Comparison of ENCODE assay signal across 8 cellular contexts in the genomic region with DNA sequence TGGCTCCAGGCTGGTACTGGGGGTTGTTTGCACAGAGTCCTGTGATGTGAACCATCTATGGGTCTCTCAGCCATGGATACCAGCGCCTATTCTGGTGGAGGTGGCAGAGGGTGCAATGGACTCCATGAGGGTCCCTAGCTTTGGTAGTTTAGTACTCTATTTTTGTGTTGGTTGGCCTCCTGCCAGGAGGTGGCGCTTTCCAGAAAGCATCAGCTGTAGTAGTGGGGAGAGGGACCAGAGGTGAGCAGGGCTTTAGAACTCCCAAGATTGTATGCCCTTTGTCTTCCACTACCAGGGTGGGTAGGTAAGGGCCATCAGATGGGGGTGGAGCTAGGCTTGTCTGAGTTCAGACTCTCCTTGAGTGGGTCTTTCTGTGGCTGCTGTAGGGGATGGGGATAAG.
A peak's percentile ranks its signal among the peaks of the same experiment; 100 is the strongest.
DNase-seq lines count a peak whose midpoint lies in the region; ATAC-seq, FAIRE-seq and TF ChIP-seq lines count a peak whose summit lies in the region.
"Not testable (repeated sequence)": the region's sequence is repeated elsewhere in the genome, so short reads cannot be mapped to it uniquely, and the experiment has no call there.

No MANE protein-coding gene starts in this region.

- intact Hi-C loops in CD14-positive monocyte (cut with micrococcal nuclease); activated CD4-positive, alpha-beta T cell treated with anti-CD3 and anti-CD28 coated beads, Interleukin-2, amount 10 ng/mL, durations not matched to agents 24 days and 14 days (cut with micrococcal nuclease); GM12878 (cut with micrococcal nuclease; ENCODE audit: unreplicated experiment): not testable (repeated sequence)

- H3K36me3 ChIP-seq in OCI-LY3 (replicated peaks; ENCODE audit: low read depth, low read length); GM12878 (ENCODE audit: control insufficient read depth in 2 of 2, insufficient read depth in 2 of 2, low read length in 1 of 2): not testable (repeated sequence)

- not testable (repeated sequence) for H3K9me3 Mint-ChIP-seq in CD14-positive monocyte
- peaks cover 13% of the 10 kb centered on the region for H3K9me3 Mint-ChIP-seq in activated CD4-positive, alpha-beta T cell treated with anti-CD3 and anti-CD28 coated beads, Interleukin-2, amount 10 ng/mL, durations not matched to agents 24 days and 14 days

- RAD21 ChIA-PET in GM12878 (lab: Charles Lee; ENCODE audit: unreplicated experiment) = interaction anchor here (1.0 kb wide), 1 partner anchor 41 kb away, joined by 3 read pairs; no protein-coding TSS in a partner anchor

- not testable (repeated sequence) for H3K27ac Mint-ChIP-seq in CD14-positive monocyte
- H3K27ac Mint-ChIP-seq in activated CD4-positive, alpha-beta T cell treated with anti-CD3 and anti-CD28 coated beads, Interleukin-2, amount 10 ng/mL, durations not matched to agents 24 days and 14 days = peak overlapping the region; percentile 20

- SMC1A ChIA-PET in GM12878 (lab: Charles Lee; ENCODE audit: uncharacterized antibody, unreplicated experiment) = interaction anchor here (1.0 to 2.6 kb wide), 2 partner anchors 235 to 306 kb away, joined by 3 to 6 read pairs; no protein-coding TSS in a partner anchor

- not testable (repeated sequence) for H3K27me3 ChIP-seq in OCI-LY3 (ENCODE audit: low read depth, low read length); GM12878 (replicated peaks in 1 of 2; ENCODE audit: control insufficient read depth in 2 of 2, insufficient read depth in 2 of 2, low read length in 1 of 2)

- TF ChIP-seq RAD21 in GM12878 (IDR thresholded peaks at IDR 0.05; ENCODE audit: insufficient read depth, low read depth, low read length) = peak; percentile 23; the same call in 1 of the 2 replicates

- not testable (repeated sequence) for H3K9me3 ChIP-seq in OCI-LY3 (ENCODE audit: insufficient read depth, low read length); GM12878 (replicated peaks; ENCODE audit: control insufficient read depth, insufficient read depth, low read length)

- H2AFZ ChIP-seq in OCI-LY3 (ENCODE audit: low read depth, low read length); GM12878 (ENCODE audit: control insufficient read depth, low read depth, low read length): not testable (repeated sequence)

- H3K4me3 Mint-ChIP-seq in CD14-positive monocyte; activated CD4-positive, alpha-beta T cell treated with anti-CD3 and anti-CD28 coated beads, Interleukin-2, amount 10 ng/mL, durations not matched to agents 24 days and 14 days: not testable (repeated sequence)

- WGBS in GM12878 (ENCODE audit: insufficient coverage, insufficient replicate concordance, low lambda C conversion rate, missing lambda C conversion rate) = 0% methylated on average over 2 of the region's 2 CpGs

- not testable (repeated sequence) for H3K9ac ChIP-seq in OCI-LY3 (ENCODE audit: low read length); GM12878 (ENCODE audit: control insufficient read depth, insufficient read depth, low read length)

- not testable (repeated sequence) for H3K79me2 ChIP-seq in OCI-LY3 (ENCODE audit: low read length); GM12878 (ENCODE audit: control insufficient read depth, insufficient read depth, low read length)

- H3K4me2 ChIP-seq in OCI-LY3 (ENCODE audit: low read length); GM12878 (ENCODE audit: control insufficient read depth, insufficient read depth): not testable (repeated sequence)

- H3K27me3 Mint-ChIP-seq in CD14-positive monocyte (ENCODE audit: low read depth in 3 of 3) = not testable (repeated sequence)
- peaks cover 30% of the 10 kb centered on the region for H3K27me3 Mint-ChIP-seq in activated CD4-positive, alpha-beta T cell treated with anti-CD3 and anti-CD28 coated beads, Interleukin-2, amount 10 ng/mL, durations not matched to agents 24 days and 14 days

- TF ChIP-seq POLR2A in GM12878 (IDR thresholded peaks at IDR 0.05; ENCODE audit: low read depth, low read length) = not testable (repeated sequence)

- not testable (repeated sequence) for H3K4me1 ChIP-seq in OCI-LY3 (ENCODE audit: low read length); GM12878 (ENCODE audit: control insufficient read depth, insufficient read depth, low read length)

- not testable (repeated sequence) for H3K4me3 ChIP-seq in OCI-LY3 (ENCODE audit: low read length); GM12878

- DNase-seq in CD14-positive monocyte (ENCODE audit: low spot score); GM12878 (ENCODE audit: low read depth, low spot score): not testable (repeated sequence)
- peak; percentile 31 for DNase-seq in KBM-7
- DNase-seq in activated CD4-positive, alpha-beta T cell treated with anti-CD3 and anti-CD28 coated beads, Interleukin-2, amount 10 ng/mL, durations not matched to agents 24 days and 14 days = peak; percentile 63
- peak; percentile 3 for DNase-seq in iPS DF 19.7 (ENCODE audit: low read depth, low spot score)
- peak; percentile 36 for DNase-seq in stimulated activated CD8-positive, alpha-beta memory T cell treated with anti-CD3 and anti-CD28 coated beads, Interleukin-4, amount 100 ng/mL, for 48 hours

- H3K36me3 Mint-ChIP-seq in CD14-positive monocyte; activated CD4-positive, alpha-beta T cell treated with anti-CD3 and anti-CD28 coated beads, Interleukin-2, amount 10 ng/mL, durations not matched to agents 24 days and 14 days (ENCODE audit: low read depth): not testable (repeated sequence)

- not testable (repeated sequence) for ATAC-seq in GM12878

- H3K4me1 Mint-ChIP-seq in CD14-positive monocyte = peaks cover 14% of the 10 kb centered on the region
- H3K4me1 Mint-ChIP-seq in activated CD4-positive, alpha-beta T cell treated with anti-CD3 and anti-CD28 coated beads, Interleukin-2, amount 10 ng/mL, durations not matched to agents 24 days and 14 days = peaks cover 18% of the 10 kb centered on the region

- POLR2A ChIA-PET in GM12878 (lab: Charles Lee) = not testable (repeated sequence)

- not testable (repeated sequence) for FAIRE-seq in GM12878 (lab: Jason Lieb, UNC)

- BruUV-seq in GM12878 (replicated peaks; lab: Mats Ljungman, UMichigan) = not testable (repeated sequence)

- TF ChIP-seq CTCF in CD14-positive monocyte (IDR thresholded peaks at IDR 0.05) (peak; percentile 48), GM12872 (IDR thresholded peaks at IDR 0.05; ENCODE audit: insufficient read depth, low read depth, low read length) (peak; percentile 45), OCI-LY3 (IDR thresholded peaks at IDR 0.05; ENCODE audit: low read depth, low read length) (peak; percentile 35), GM12878 (IDR thresholded peaks at IDR 0.05 in 2 of 3, conservative IDR thresholded peaks at IDR 0.05 in 1 of 3; ENCODE audit: control insufficient read depth in 2 of 3, extremely low read depth in 1 of 3, insufficient read depth in 1 of 3, low read depth in 3 of 3, low read length in 3 of 3) (peak; percentile 30 to 40 (median 36); a peak in 5 of 6 replicates)

- H4K20me1 ChIP-seq in OCI-LY3 (ENCODE audit: insufficient read depth, low read length); GM12878 (ENCODE audit: control insufficient read depth, insufficient read depth): not testable (repeated sequence)

- in situ Hi-C loops in KBM-7 (cut with MboI; ENCODE audit: low pct_unique_long_range_greater_than_20kb, low sequenced_read_pairs); GM12878 (cut with MboI): not testable (repeated sequence)

- CTCF ChIA-PET in GM12878 (lab: Yijun Ruan, JAX) = interaction anchor here (0.9 to 4.2 kb wide), 12 partner anchors 10 to 309 kb away, joined by 3 to 36 read pairs (median 4); no protein-coding TSS in a partner anchor

- not testable (repeated sequence) for TF ChIP-seq EP300 in GM12878 (IDR thresholded peaks at IDR 0.05; ENCODE audit: borderline replicate concordance in 1 of 2, control insufficient read depth in 1 of 2, low read depth in 2 of 2, low read length in 2 of 2)

- H3K27ac ChIP-seq in OCI-LY3 (ENCODE audit: low read length); GM12878 (ENCODE audit: control insufficient read depth, insufficient read depth): not testable (repeated sequence)

TF ChIP-seq in GM12878, 131 proteins besides CTCF, POLR2A, EP300 and RAD21:
- TF ChIP-seq SMC3 (IDR thresholded peaks at IDR 0.05; ENCODE audit: borderline replicate concordance, low read length) = peak; percentile 16; the same call in 1 of the 2 replicates
TF ChIP-seq in GM12878: peak in this region for 1; not testable (repeated sequence) for 130.
